1 cellular context compared by ENCODE assay signal in the genomic region with DNA sequence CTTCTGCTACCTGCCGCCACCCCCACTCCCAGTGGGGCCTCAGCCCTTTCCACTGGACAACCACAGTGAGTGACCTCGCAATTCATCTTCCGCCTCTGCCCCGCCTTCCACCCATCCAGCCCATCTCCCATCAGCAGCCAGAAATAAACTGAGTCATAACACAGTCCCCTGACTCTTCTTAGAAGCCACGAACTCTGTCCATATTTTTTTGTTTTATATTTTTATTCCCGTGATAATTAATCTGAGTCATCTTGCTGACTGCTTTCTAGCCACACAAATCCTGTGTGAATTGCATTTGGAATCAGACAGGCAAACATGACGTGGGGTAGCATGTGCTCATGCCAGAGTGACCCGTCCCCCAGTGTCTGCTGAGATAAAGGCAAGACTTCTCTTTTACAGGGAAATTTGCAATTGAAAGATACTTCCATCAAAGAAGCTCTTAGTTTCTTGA.
TF ChIP-seq lines count a peak whose summit lies in the region.

No MANE protein-coding gene starts in this region.

TF ChIP-seq in IMR-90, 13 proteins besides CTCF, POLR2A, EP300 and RAD21:
- TF ChIP-seq CEBPB (IDR thresholded peaks at IDR 0.05; ENCODE audit: low read depth, low read length) (no peak), FOS (IDR thresholded peaks at IDR 0.05; ENCODE audit: low read depth, low read length) (0 out of 2 replicates have a peak, but pooled peaks have one; percentile 17), BHLHE40 (IDR thresholded peaks at IDR 0.05; ENCODE audit: low read depth, low read length) (peak; percentile 42; the same call in 1 of the 2 replicates)
